In genomic region chr16:22188267-22188594, GRCh38 we compare ENCODE assay signal across 10 cellular contexts. TPM values are rescaled to one million over a fixed set of nuclear protein-coding genes. Genes with fewer than 3 reads are reported as not detected.
A peak's percentile ranks its signal among the peaks of the same experiment; 100 is the strongest.
DNase-seq lines count a peak whose midpoint lies in the region; ATAC-seq and TF ChIP-seq lines count a peak whose summit lies in the region.
"Had no signal": no experiment of that assay in that cellular context is flagged by ENCODE, and none has a peak within 500 bp of the region (broad histone marks: within the 10 kb centered on the region; RNA-seq: fewer than 3 reads in every experiment).

No MANE protein-coding gene starts in this region.

- no peaks in the 10 kb centered on the region for H3K9me3 ChIP-seq in T-helper 17 cell (ENCODE audit: control insufficient read depth, low read length, poor library complexity, severe bottlenecking)
- no peaks in the 10 kb centered on the region for H3K9me3 ChIP-seq in tibial nerve
- H3K9me3 ChIP-seq: adrenal gland had no signal

- no peak for DNase-seq in activated naive CD4-positive, alpha-beta T cell treated with anti-CD3 and anti-CD28 coated beads, Interleukin-2, amount 10 ng/mL, durations not matched to agents 7 days and 5 days
- DNase-seq in activated naive CD4-positive, alpha-beta T cell treated with anti-CD3 and anti-CD28 coated beads, Interleukin-2, amount 50 U/mL, for 16 hours, result no peak
- DNase-seq in T-helper 17 cell, result no peak
- no peak for DNase-seq in immature natural killer cell
- no peak for DNase-seq in tibial nerve (ENCODE audit: low spot score in 2 of 2)
- DNase-seq in activated gamma-delta T cell (lab: John Stamatoyannopoulos, UW), result no peak
- no peak for DNase-seq in posterior vena cava (ENCODE audit: low spot score)

- intact Hi-C loops in posterior vena cava (cut with DNase I), result loop anchor here (5.0 to 10.0 kb wide), 2 partner anchors 183 to 186 kb away; partner anchors contain the start of genes PDZD9 (in 2 of the 2) and MOSMO (in 1 of the 2)

- CTCF ChIA-PET in activated naive CD4-positive, alpha-beta T cell treated with anti-CD3 and anti-CD28 coated beads, Interleukin-2, amount 10 ng/mL, durations not matched to agents 7 days and 5 days (lab: Charles Lee), result interaction anchor here (0.7 to 2.8 kb wide), 30 partner anchors 8 to 531 kb away, joined by 3 to 46 read pairs (median 6); partner anchors contain the start of genes MOSMO, PDZD9 and UQCRC2

- H3K36me3 ChIP-seq in tibial nerve, result no peaks in the 10 kb centered on the region
- H3K36me3 ChIP-seq: adrenal gland had no signal

- no peak for TF ChIP-seq POLR2A in tibial nerve (IDR thresholded peaks at IDR 0.05)

- ATAC-seq in T-helper 17 cell (no peak), GM21526 (IDR thresholded peaks at IDR 0.05; ENCODE audit: low FRiP score, unreplicated experiment) (no peak)

- WGBS in tibial nerve, 2 donors, result 67 to 71% methylated on average over 2 of the region's 2 CpGs

- no peaks in the 10 kb centered on the region for H3K27me3 ChIP-seq in tibial nerve
- H3K27me3 ChIP-seq: adrenal gland had no signal

- peaks cover 35% of the 10 kb centered on the region for H3K4me1 Mint-ChIP-seq in activated naive CD4-positive, alpha-beta T cell treated with anti-CD3 and anti-CD28 coated beads, Interleukin-2, amount 10 ng/mL, durations not matched to agents 7 days and 5 days
- peaks cover 41% of the 10 kb centered on the region for H3K4me1 Mint-ChIP-seq in T-helper 17 cell
- H3K4me1 Mint-ChIP-seq in immature natural killer cell, result peaks cover 36 to 43% of the 10 kb centered on the region in 2 donors

- TF ChIP-seq EP300 in tibial nerve (IDR thresholded peaks at IDR 0.05), result no peak

- no peak overlapping the region for H3K4me3 ChIP-seq in tibial nerve
- H3K4me3 ChIP-seq: adrenal gland had no signal

- no peak overlapping the region for H3K4me3 Mint-ChIP-seq in activated naive CD4-positive, alpha-beta T cell treated with anti-CD3 and anti-CD28 coated beads, Interleukin-2, amount 10 ng/mL, durations not matched to agents 7 days and 5 days
- peak overlapping the region; percentile 91 for H3K4me3 Mint-ChIP-seq in T-helper 17 cell
- H3K4me3 Mint-ChIP-seq in immature natural killer cell, result peak overlapping the region in 1 of 5 donors; percentile 15

- no peaks in the 10 kb centered on the region for H3K9me3 Mint-ChIP-seq in activated naive CD4-positive, alpha-beta T cell treated with anti-CD3 and anti-CD28 coated beads, Interleukin-2, amount 10 ng/mL, durations not matched to agents 7 days and 5 days
- H3K9me3 Mint-ChIP-seq in immature natural killer cell, result no peaks in the 10 kb centered on the region

- H3K27me3 Mint-ChIP-seq in activated naive CD4-positive, alpha-beta T cell treated with anti-CD3 and anti-CD28 coated beads, Interleukin-2, amount 10 ng/mL, durations not matched to agents 7 days and 5 days, result peaks cover 6% of the 10 kb centered on the region
- no peaks in the 10 kb centered on the region for H3K27me3 Mint-ChIP-seq in T-helper 17 cell
- peaks cover 15 to 28% (median 16%) of the 10 kb centered on the region in 3 donors for H3K27me3 Mint-ChIP-seq in immature natural killer cell (ENCODE audit: low read depth in 3 of 3)

- H3K27ac Mint-ChIP-seq in activated naive CD4-positive, alpha-beta T cell treated with anti-CD3 and anti-CD28 coated beads, Interleukin-2, amount 10 ng/mL, durations not matched to agents 7 days and 5 days, result peak overlapping the region; percentile 100
- peak overlapping the region; percentile 97 for H3K27ac Mint-ChIP-seq in T-helper 17 cell
- H3K27ac Mint-ChIP-seq in immature natural killer cell, result peak overlapping the region; percentile 86 to 99 (median 98)

- no peaks in the 10 kb centered on the region for H3K36me3 Mint-ChIP-seq in activated naive CD4-positive, alpha-beta T cell treated with anti-CD3 and anti-CD28 coated beads, Interleukin-2, amount 10 ng/mL, durations not matched to agents 7 days and 5 days
- no peaks in the 10 kb centered on the region for H3K36me3 Mint-ChIP-seq in T-helper 17 cell (ENCODE audit: low read depth)
- no peaks in the 10 kb centered on the region for H3K36me3 Mint-ChIP-seq in immature natural killer cell

- TF ChIP-seq CTCF in tibial nerve (IDR thresholded peaks at IDR 0.05), result no peak

- H3K4me1 ChIP-seq in tibial nerve, result peaks cover 0 to 33% (median 30%) of the 10 kb centered on the region in 4 donors

- H3K27ac ChIP-seq in tibial nerve, result peak overlapping the region; percentile 93 to 99 (median 96)

RNA-seq across cellular contexts. Expression of gene EEF2K, which starts 17.8 kb away (rescaled TPM):
- total RNA-seq in T-helper 17 cell, result 10 to 100 TPM; 14.4 to 14.7 TPM
- 1 to 10 TPM in 2 of 3 donors, not detected in 1; 1.1 to 3.2 TPM for polyA plus RNA-seq in immature natural killer cell
- 10 to 100 TPM; 42.8 to 90.8 (median 50.3) TPM for total RNA-seq in tibial nerve
- total RNA-seq in posterior vena cava, result 10 to 100 TPM; 33.6 to 45.7 TPM

RNA-seq across cellular contexts. Expression of gene SDR42E2, which starts 25.9 kb away (rescaled TPM):
- total RNA-seq in T-helper 17 cell (1 to 10 TPM; 1.5 to 2.3 TPM), tibial nerve (not detected), posterior vena cava (not detected)
- under 1 TPM in 2 of 3 donors, not detected in 1; 0.47 to 0.51 TPM for polyA plus RNA-seq in immature natural killer cell
- total RNA-seq: adrenal gland, omental fat pad had no signal
